9 cellular contexts compared by ENCODE assay signal in the genomic region with DNA sequence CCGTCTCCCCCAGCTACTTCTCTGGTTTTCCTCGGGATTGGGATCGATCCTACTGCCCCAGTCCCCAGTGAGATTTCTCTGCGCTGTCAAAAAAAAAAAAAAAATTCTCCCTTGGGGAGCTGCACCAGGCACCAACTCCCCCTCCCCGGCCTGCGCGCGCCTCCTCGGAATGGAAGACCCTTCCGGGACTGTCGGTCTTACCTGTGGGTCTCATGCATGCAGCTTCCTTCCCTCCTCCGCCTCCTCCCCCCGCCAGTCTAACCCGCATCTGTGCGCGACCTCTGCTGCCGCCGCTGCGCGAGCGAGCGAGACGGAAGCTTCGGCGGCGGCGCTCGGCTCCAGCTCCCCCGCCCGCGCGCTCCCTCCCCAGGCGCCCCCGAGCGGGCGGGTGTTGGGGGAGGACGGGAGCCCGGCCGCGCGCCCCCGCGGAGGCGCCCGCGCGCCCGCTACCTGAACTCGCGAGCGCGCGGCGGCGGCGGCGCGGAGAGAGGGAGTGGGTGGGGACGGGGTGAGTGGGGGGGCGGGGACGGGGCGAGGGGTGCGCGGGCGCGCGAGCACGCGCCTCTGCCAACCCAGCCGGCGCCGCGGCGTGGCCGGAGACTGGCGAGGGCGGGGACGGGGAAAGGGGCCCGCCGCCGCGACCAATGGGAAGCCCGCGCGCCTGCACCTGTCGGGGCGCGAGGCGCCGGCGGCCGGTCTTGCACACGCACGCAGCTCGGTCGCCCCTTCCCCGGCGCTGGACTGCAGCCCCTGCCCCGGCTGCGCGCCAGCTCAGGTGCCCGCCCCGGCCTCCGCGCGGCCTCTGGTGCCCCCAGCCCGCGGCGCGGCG. TPM values are rescaled to one million over a fixed set of nuclear protein-coding genes. Genes with fewer than 3 reads are reported as not detected.
DNase-seq lines count a peak whose midpoint lies in the region; ATAC-seq and TF ChIP-seq lines count a peak whose summit lies in the region.
"Had no signal": no experiment of that assay in that cellular context is flagged by ENCODE, and none has a peak within 500 bp of the region (broad histone marks: within the 10 kb centered on the region; RNA-seq: fewer than 3 reads in every experiment).

A gene with protein sequence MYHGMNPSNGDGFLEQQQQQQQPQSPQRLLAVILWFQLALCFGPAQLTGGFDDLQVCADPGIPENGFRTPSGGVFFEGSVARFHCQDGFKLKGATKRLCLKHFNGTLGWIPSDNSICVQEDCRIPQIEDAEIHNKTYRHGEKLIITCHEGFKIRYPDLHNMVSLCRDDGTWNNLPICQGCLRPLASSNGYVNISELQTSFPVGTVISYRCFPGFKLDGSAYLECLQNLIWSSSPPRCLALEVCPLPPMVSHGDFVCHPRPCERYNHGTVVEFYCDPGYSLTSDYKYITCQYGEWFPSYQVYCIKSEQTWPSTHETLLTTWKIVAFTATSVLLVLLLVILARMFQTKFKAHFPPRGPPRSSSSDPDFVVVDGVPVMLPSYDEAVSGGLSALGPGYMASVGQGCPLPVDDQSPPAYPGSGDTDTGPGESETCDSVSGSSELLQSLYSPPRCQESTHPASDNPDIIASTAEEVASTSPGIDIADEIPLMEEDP (minus strand): TSS at position 321 of the 829 bp plus-strand sequence. CDS start 751 bp downstream, outside the sequence.

- intact Hi-C loops in gastrocnemius medialis (cut with DNase I; ENCODE audit: low total_unique reads): loop anchor here (2.0 kb wide), 1 partner anchor 231 kb away; no protein-coding TSS in a partner anchor

- peaks cover 38% of the 10 kb centered on the region for H3K27me3 Mint-ChIP-seq in activated naive CD8-positive, alpha-beta T cell treated with anti-CD3 and anti-CD28 coated beads, Interleukin-2, amount 50 U/mL, for 24 hours

- peak within 1 kb of the TSS; percentile 78 for H3K4me2 ChIP-seq in SK-N-SH

- peaks cover 17% of the 10 kb centered on the region for H3K4me1 Mint-ChIP-seq in activated naive CD8-positive, alpha-beta T cell treated with anti-CD3 and anti-CD28 coated beads, Interleukin-2, amount 50 U/mL, for 24 hours

- H3K4me3 ChIP-seq in SK-N-SH (ENCODE audit: low read depth in 2 of 2, low read length in 1 of 2) (peak within 1 kb of the TSS; percentile 51 to 54), iPS DF 6.9 (ENCODE audit: low read length) (peak within 1 kb of the TSS; percentile 72; the same call in 1 of the 2 replicates), gastrocnemius medialis (peak within 1 kb of the TSS; percentile 55 to 60 (median 58))

- CTCF ChIA-PET in SK-N-SH (lab: Yijun Ruan, JAX): interaction anchor here (1.5 to 3.1 kb wide), 3 partner anchors 230 to 240 kb away, joined by 4 to 12 read pairs (median 10); no protein-coding TSS in a partner anchor

- H3K9ac ChIP-seq in SK-N-SH: no peak within 1 kb of the TSS

- ATAC-seq in GM18505 (IDR thresholded peaks at IDR 0.05; ENCODE audit: unreplicated experiment) (peak; percentile 78), gastrocnemius medialis (peak; percentile 81 to 82), HG03108 (IDR thresholded peaks at IDR 0.05; ENCODE audit: unreplicated experiment) (no peak)
- ATAC-seq in activated naive CD8-positive, alpha-beta T cell treated with anti-CD3 and anti-CD28 coated beads, Interleukin-2, amount 50 U/mL, for 24 hours: peak; percentile 75

- no peak for TF ChIP-seq EP300 in SK-N-SH (IDR thresholded peaks at IDR 0.05; ENCODE audit: borderline replicate concordance in 1 of 2, low read depth in 1 of 2, low read length in 1 of 2)

- H3K27ac ChIP-seq in SK-N-SH (ENCODE audit: low read depth in 2 of 2, low read length in 1 of 2): no peak within 1 kb of the TSS
- no peak within 1 kb of the TSS for H3K27ac ChIP-seq in iPS DF 6.9 (ENCODE audit: low read length)
- peak within 1 kb of the TSS in 1 of 4 donors; percentile 14 for H3K27ac ChIP-seq in gastrocnemius medialis

- WGBS in SK-N-SH (ENCODE audit: low lambda C conversion rate): 2% methylated on average over 32 of the region's 111 CpGs
- WGBS in iPS DF 6.9 (ENCODE audit: insufficient coverage, insufficient read length): no CpG with 5 or more reads among the region's 111 CpGs

- H3K9me3 ChIP-seq in SK-N-SH: no peaks in the 10 kb centered on the region
- H3K9me3 ChIP-seq in iPS DF 6.9 (ENCODE audit: control insufficient read depth, insufficient read depth, low read length): no peaks in the 10 kb centered on the region
- no peaks in the 10 kb centered on the region for H3K9me3 ChIP-seq in gastrocnemius medialis

- POLR2A ChIA-PET in SK-N-SH (lab: Yijun Ruan, JAX): interaction anchor here (1.3 kb wide), 1 partner anchor 12 kb away, joined by 3 read pairs; no protein-coding TSS in a partner anchor

- no peaks in the 10 kb centered on the region for H3K9me3 Mint-ChIP-seq in activated naive CD8-positive, alpha-beta T cell treated with anti-CD3 and anti-CD28 coated beads, Interleukin-2, amount 50 U/mL, for 24 hours

- H3K4me3 Mint-ChIP-seq in activated naive CD8-positive, alpha-beta T cell treated with anti-CD3 and anti-CD28 coated beads, Interleukin-2, amount 50 U/mL, for 24 hours: peak within 1 kb of the TSS; percentile 80

- H3K27ac Mint-ChIP-seq in activated naive CD8-positive, alpha-beta T cell treated with anti-CD3 and anti-CD28 coated beads, Interleukin-2, amount 50 U/mL, for 24 hours: no peak within 1 kb of the TSS

- DNase-seq in KBM-7 (peak; percentile 49), SK-N-SH (peak; percentile 88), iPS DF 6.9 (ENCODE audit: low read depth, low spot score) (no peak), gastrocnemius medialis (no peak), amniotic stem cell (lab: John Stamatoyannopoulos, UW) (no peak)
- peak; percentile 53 for DNase-seq in activated naive CD8-positive, alpha-beta T cell treated with anti-CD3 and anti-CD28 coated beads, Interleukin-2, amount 50 U/mL, for 24 hours

- TF ChIP-seq POLR2A in GM18505 (IDR thresholded peaks at IDR 0.05; ENCODE audit: borderline replicate concordance, extremely low read depth, insufficient read depth, insufficient read length): no peak
- TF ChIP-seq POLR2A in gastrocnemius medialis (IDR thresholded peaks at IDR 0.05): peak in 1 of 2 donors; percentile 19

- no peaks in the 10 kb centered on the region for H3F3A ChIP-seq in SK-N-SH (replicated peaks; ENCODE audit: insufficient read depth)

- H3K9me2 ChIP-seq in SK-N-SH: no peaks in the 10 kb centered on the region

- H3K36me3 Mint-ChIP-seq in activated naive CD8-positive, alpha-beta T cell treated with anti-CD3 and anti-CD28 coated beads, Interleukin-2, amount 50 U/mL, for 24 hours (ENCODE audit: low read depth): no peaks in the 10 kb centered on the region

- in situ Hi-C loops in KBM-7 (cut with MboI; ENCODE audit: low pct_unique_long_range_greater_than_20kb, low sequenced_read_pairs) (no loop called here), gastrocnemius medialis (cut with MboI; ENCODE audit: low sequenced_read_pairs in 4 of 4) (no loop called here)

- TF ChIP-seq RAD21 in SK-N-SH (IDR thresholded peaks at IDR 0.05; ENCODE audit: low read length): no peak

- H3K4me1 ChIP-seq in SK-N-SH (ENCODE audit: control insufficient read depth in 1 of 2, insufficient read depth in 2 of 2, low read depth in 1 of 2, low read length in 1 of 2): peaks cover 0 to 9% of the 10 kb centered on the region in 2 experiments; a peak in 1 of 4 replicates
- no peaks in the 10 kb centered on the region for H3K4me1 ChIP-seq in iPS DF 6.9 (ENCODE audit: control insufficient read depth, insufficient read depth, low read length)
- H3K4me1 ChIP-seq in gastrocnemius medialis: peaks cover 6 to 16% of the 10 kb centered on the region in 2 donors

- no peaks in the 10 kb centered on the region for H3K79me2 ChIP-seq in SK-N-SH (ENCODE audit: insufficient read depth)

- TF ChIP-seq CTCF in SK-N-SH (IDR thresholded peaks at IDR 0.05): no peak
- peak in 1 of 5 experiments; percentile 9 for TF ChIP-seq CTCF in gastrocnemius medialis (IDR thresholded peaks at IDR 0.05 in 4 of 5, conservative IDR thresholded peaks at IDR 0.05 in 1 of 5)

- no peaks in the 10 kb centered on the region for H4K20me1 ChIP-seq in SK-N-SH (ENCODE audit: insufficient read depth)

- H3K36me3 ChIP-seq in SK-N-SH (replicated peaks in 1 of 2; ENCODE audit: control insufficient read depth in 1 of 2, insufficient read depth in 2 of 2, low read length in 1 of 2) (no peaks in the 10 kb centered on the region), iPS DF 6.9 (ENCODE audit: control insufficient read depth, insufficient read depth, low read length) (no peaks in the 10 kb centered on the region), gastrocnemius medialis (no peaks in the 10 kb centered on the region)

- H3K27me3 ChIP-seq in SK-N-SH (ENCODE audit: insufficient read depth): peaks cover 45% of the 10 kb centered on the region
- H3K27me3 ChIP-seq in iPS DF 6.9 (ENCODE audit: control insufficient read depth, insufficient read depth, low read length): peaks cover 10% of the 10 kb centered on the region; the same call in 1 of the 2 replicates
- H3K27me3 ChIP-seq in gastrocnemius medialis: peaks cover 0 to 4% (median 0%) of the 10 kb centered on the region in 3 donors

- peak within 1 kb of the TSS; percentile 71; the same call in 1 of the 2 replicates for H2AFZ ChIP-seq in SK-N-SH (ENCODE audit: low read depth)

TF ChIP-seq in SK-N-SH, 30 proteins besides CTCF, POLR2A, EP300 and RAD21:
- no peak for TF ChIP-seq NRF1 (IDR thresholded peaks at IDR 0.05; ENCODE audit: low read depth, low read length)
- TF ChIP-seq POLR2AphosphoS5 (IDR thresholded peaks at IDR 0.05; ENCODE audit: low read depth, low read length): no peak
- no peak for TF ChIP-seq TCF12 (IDR thresholded peaks at IDR 0.05)
- TF ChIP-seq FOXM1 (IDR thresholded peaks at IDR 0.05; ENCODE audit: low read depth): no peak

RNA-seq across cellular contexts. Expression of the gene that starts here (rescaled TPM):
- polyA plus RNA-seq in SK-N-SH (2012; rRNA removed): 0.21 and 0.31 TPM in 2 replicates
- polyA plus RNA-seq in SK-N-SH (2012; cell fraction: cytosol; rRNA removed): 0.06 and 0.30 TPM in 2 replicates
- 0.39 and 1.8 TPM in 2 replicates for polyA plus RNA-seq in SK-N-SH (2012; cell fraction: nucleus; rRNA removed)
- 1 to 10 TPM in 3 of 4 donors, not detected in 1; 1.2 to 4.0 (median 3.3) TPM for total RNA-seq in gastrocnemius medialis
- total RNA-seq: glomerular endothelial cell had no signal

Comparison
In these comparisons a context has a peak if more than half of its experiments do, and no peak if none do; other contexts are left out.
1. DNase-seq: peak in KBM-7 (single experiment), SK-N-SH (single experiment) and activated naive CD8-positive, alpha-beta T cell treated with anti-CD3 and anti-CD28 coated beads, Interleukin-2, amount 50 U/mL, for 24 hours (single experiment); none in iPS DF 6.9 (single experiment), gastrocnemius medialis (0 of 2) and amniotic stem cell (single experiment).
2. Peak in every context shown above with its lines, with median percentiles within 50 percentile points of each other: H3K4me3 ChIP-seq.